Comparison of ENCODE assay signal across 8 cellular contexts in the genomic region with DNA sequence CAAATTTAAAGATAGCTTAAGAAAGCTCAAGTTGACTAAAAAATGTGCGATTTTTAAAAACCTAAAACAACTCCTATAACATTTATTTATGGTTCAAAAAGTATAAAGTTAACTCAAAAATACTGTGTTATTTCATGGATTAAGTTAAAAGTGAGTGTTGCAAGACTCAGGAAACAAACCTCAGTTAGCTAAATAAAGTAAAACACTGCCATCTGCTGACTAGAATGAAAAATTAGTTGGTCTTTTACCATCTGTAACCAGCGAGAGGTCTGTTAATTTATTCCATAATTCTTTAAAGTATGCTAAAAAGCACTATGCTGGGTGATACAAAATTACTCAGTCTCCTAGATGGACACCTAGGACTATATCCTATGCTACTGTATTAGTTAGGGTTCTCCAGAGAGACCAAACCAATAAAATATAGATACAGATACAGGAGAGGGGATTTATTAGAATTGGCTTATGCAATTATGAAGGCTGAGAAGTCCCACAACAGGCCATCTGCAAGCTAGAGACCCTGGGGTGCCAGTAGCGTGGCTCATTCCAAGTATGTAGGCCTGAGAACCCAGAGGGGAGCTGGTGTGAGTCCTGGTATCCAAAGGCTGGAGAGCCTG.
A peak's percentile ranks its signal among the peaks of the same experiment; 100 is the strongest.
DNase-seq lines count a peak whose midpoint lies in the region; ATAC-seq lines count a peak whose summit lies in the region.

No MANE protein-coding gene starts in this region.

- no peaks in the 10 kb centered on the region for H3K9me3 ChIP-seq in adipocyte (ENCODE audit: control insufficient read depth, low read length)

- peak overlapping the region; percentile 65 for H3K9ac ChIP-seq in adipocyte (ENCODE audit: low read length)

- H3K36me3 ChIP-seq in adipocyte (ENCODE audit: control insufficient read depth, insufficient read depth, low read length, severe bottlenecking): no peaks in the 10 kb centered on the region

- in situ Hi-C loops in ACHN (cut with HindIII; ENCODE audit: low pct_ligation_motif_present, low pct_unique_long_range_greater_than_20kb, low sequenced_read_pairs): no loop called here

- H3K4me3 ChIP-seq in adipocyte (ENCODE audit: low read length): no peak overlapping the region

- H3K27me3 ChIP-seq in adipocyte (replicated peaks; ENCODE audit: control insufficient read depth, insufficient read depth, low read length): no peaks in the 10 kb centered on the region

- peak; percentile 65 for ATAC-seq in GM18861 (IDR thresholded peaks at IDR 0.05; ENCODE audit: unreplicated experiment)

- DNase-seq in ACHN (peak; percentile 58), NCI-H1436 treated with DMSO at 0.1 percent for 48 hours (lab: John Stamatoyannopoulos, UW) (peak; percentile 33), adipocyte (ENCODE audit: low read depth) (peak; percentile 90), kidney tubule cell (ENCODE audit: low spot score) (peak; percentile 58)
- DNase-seq in activated CD4-positive, alpha-beta T cell treated with anti-CD3 and anti-CD28 coated beads for 48 hours: no peak
- no peak for DNase-seq in activated effector memory CD4-positive, alpha-beta T cell treated with anti-CD3 and anti-CD28 coated beads, Interleukin-2, amount 50 U/mL, for 16 hours
- no peak for DNase-seq in stimulated activated naive CD4-positive, alpha-beta T cell treated with Interleukin-2 at 50 U/mL for 16 hours (lab: John Stamatoyannopoulos, UW)

- peaks cover 24% of the 10 kb centered on the region for H3K4me1 ChIP-seq in adipocyte (ENCODE audit: control insufficient read depth, insufficient read depth, low read length)

Comparison
In these comparisons a context has a peak if more than half of its experiments do, and no peak if none do; other contexts are left out.
1. DNase-seq: peak in ACHN (single experiment), NCI-H1436 treated with DMSO at 0.1 percent for 48 hours (single experiment), adipocyte (single experiment) and kidney tubule cell (single experiment); none in activated CD4-positive, alpha-beta T cell treated with anti-CD3 and anti-CD28 coated beads for 48 hours (single experiment), activated effector memory CD4-positive, alpha-beta T cell treated with anti-CD3 and anti-CD28 coated beads, Interleukin-2, amount 50 U/mL, for 16 hours (single experiment) and stimulated activated naive CD4-positive, alpha-beta T cell treated with Interleukin-2 at 50 U/mL for 16 hours (single experiment).